In genomic region chr3:45656575-45657363, GRCh38 we compare ENCODE assay signal across 1 cellular context.
TF ChIP-seq lines count a peak whose summit lies in the region.

No MANE protein-coding gene starts in this region.

TF ChIP-seq in K562, 482 proteins besides CTCF, POLR2A, EP300 and RAD21 (continued from another document and continues in another):
- TF ChIP-seq CTCFL (IDR thresholded peaks at IDR 0.05; ENCODE audit: borderline replicate concordance, insufficient read depth, low read depth, low read length, poor library complexity, severe bottlenecking) (peak; percentile 76), YY1 (IDR thresholded peaks at IDR 0.05; ENCODE audit: borderline replicate concordance in 1 of 3, control insufficient read depth in 1 of 3, extremely low read depth in 1 of 3, insufficient read depth in 3 of 3, insufficient read length in 1 of 3, insufficient replicate concordance in 2 of 3, low read depth in 1 of 3, low read length in 2 of 3) (peak in 1 of 3 experiments; percentile 12), TOE1 (IDR thresholded peaks at IDR 0.05; ENCODE audit: borderline replicate concordance) (no peak), TOE1 (CRISPR knock-in tag; IDR thresholded peaks at IDR 0.05; ENCODE audit: borderline replicate concordance, low read depth) (no peak), NCOA1 (IDR thresholded peaks at IDR 0.05; ENCODE audit: low read depth) (no peak), MNT (conservative IDR thresholded peaks at IDR 0.05) (0 out of 4 replicates have a peak, but pooled peaks of 1 of the 2 experiments have one; percentile 37), CBX8 (IDR thresholded peaks at IDR 0.05; ENCODE audit: borderline replicate concordance, extremely low read depth, low read depth, low read length, poor library complexity, severe bottlenecking) (no peak), GTF3C2 (IDR thresholded peaks at IDR 0.05; ENCODE audit: borderline replicate concordance, extremely low read depth, insufficient read length) (no peak), ASH1L (IDR thresholded peaks at IDR 0.05; ENCODE audit: borderline replicate concordance, low read depth, partially characterized antibody) (no peak), POLR3A (IDR thresholded peaks at IDR 0.05; ENCODE audit: borderline replicate concordance, extremely low read depth, insufficient read depth, insufficient read length) (no peak), JUN (IDR thresholded peaks at IDR 0.05; ENCODE audit: borderline replicate concordance, low read depth, low read length) (no peak), JUN (CRISPR knock-in tag; IDR thresholded peaks at IDR 0.05; ENCODE audit: borderline replicate concordance) (no peak), NFE2 (IDR thresholded peaks at IDR 0.05; ENCODE audit: low read depth) (peak; percentile 38; the same call in 1 of the 2 replicates), NFRKB (IDR thresholded peaks at IDR 0.05; ENCODE audit: low read depth) (no peak), NR2C1 (IDR thresholded peaks at IDR 0.05) (no peak), NR2C1 (tag; IDR thresholded peaks at IDR 0.05) (no peak), CEBPZ (IDR thresholded peaks at IDR 0.05; ENCODE audit: borderline replicate concordance, low read depth, low read length) (no peak), DLX4 (CRISPR knock-in tag; IDR thresholded peaks at IDR 0.05) (no peak), CGGBP1 (CRISPR knock-in tag; IDR thresholded peaks at IDR 0.05) (no peak), REST (CRISPR knock-in tag; IDR thresholded peaks at IDR 0.05; ENCODE audit: low read depth) (no peak), ZNF444 (CRISPR knock-in tag; IDR thresholded peaks at IDR 0.05) (no peak), HMGN3 (IDR thresholded peaks at IDR 0.05; ENCODE audit: borderline replicate concordance, extremely low read depth, insufficient read length, low read depth, low read length) (no peak), NFYB (IDR thresholded peaks at IDR 0.05; ENCODE audit: extremely low read depth, insufficient read length) (no peak), ZBTB43 (CRISPR knock-in tag; IDR thresholded peaks at IDR 0.05) (no peak), SMARCA4 (IDR thresholded peaks at IDR 0.05) (no peak), ELK1 (CRISPR knock-in tag; IDR thresholded peaks at IDR 0.05) (no peak), MAFG (tag; conservative IDR thresholded peaks at IDR 0.05) (0 out of 2 replicates have a peak, but pooled peaks have one; percentile 15), ERF (CRISPR knock-in tag; IDR thresholded peaks at IDR 0.05) (no peak), BRCA1 (IDR thresholded peaks at IDR 0.05) (no peak), BRCA1 (CRISPR knock-in tag; IDR thresholded peaks at IDR 0.05) (no peak), ZFX (CRISPR knock-in tag; IDR thresholded peaks at IDR 0.05) (peak; percentile 23; the same call in 1 of the 2 replicates), C11orf30 (IDR thresholded peaks at IDR 0.05; ENCODE audit: low read depth) (no peak), PREB (CRISPR knock-in tag; IDR thresholded peaks at IDR 0.05) (no peak; the same call in 1 of the 2 replicates), ZNF436 (CRISPR knock-in tag; IDR thresholded peaks at IDR 0.05) (no peak), ARID2 (IDR thresholded peaks at IDR 0.05) (peak; percentile 89), ZBTB2 (IDR thresholded peaks at IDR 0.05) (no peak; the same call in 1 of the 2 replicates), ZNF3 (CRISPR knock-in tag; IDR thresholded peaks at IDR 0.05) (no peak), ADNP (tag; IDR thresholded peaks at IDR 0.05) (no peak), TRIM28 (IDR thresholded peaks at IDR 0.05) (0 out of 2 replicates have a peak, but pooled peaks have one; percentile 38), ATF7 (IDR thresholded peaks at IDR 0.05) (peak; percentile 48; the same call in 1 of the 2 replicates), GATAD2A (IDR thresholded peaks at IDR 0.05) (no peak), DIDO1 (tag; IDR thresholded peaks at IDR 0.05; ENCODE audit: low read depth) (no peak), HDAC6 (IDR thresholded peaks at IDR 0.05; ENCODE audit: low read depth, low read length) (no peak)
